1 cellular context compared by ENCODE assay signal in genomic region chr1:98048234-98048633, GRCh38.
TF ChIP-seq lines count a peak whose summit lies in the region.

No MANE protein-coding gene starts in this region.

TF ChIP-seq in HepG2, 621 proteins besides CTCF, POLR2A, EP300 and RAD21 (continued from another document and continues in another):
- TF ChIP-seq PRDM10 (CRISPR knock-in tag; IDR thresholded peaks at IDR 0.05; ENCODE audit: low read depth) (no peak), CREM (IDR thresholded peaks at IDR 0.05) (no peak), CREM (CRISPR knock-in tag; IDR thresholded peaks at IDR 0.05) (no peak), ARNT (IDR thresholded peaks at IDR 0.05) (no peak), ZNF574 (CRISPR knock-in tag; IDR thresholded peaks at IDR 0.05) (peak; percentile 62), ZBTB40 (IDR thresholded peaks at IDR 0.05) (no peak), ZBTB40 (CRISPR knock-in tag; IDR thresholded peaks at IDR 0.05) (no peak), BATF2 (CRISPR knock-in tag; IDR thresholded peaks at IDR 0.05) (no peak), ZNF781 (CRISPR knock-in tag; IDR thresholded peaks at IDR 0.05; ENCODE audit: borderline replicate concordance, not compliant biosample characterization) (no peak), ZBTB10 (CRISPR knock-in tag; IDR thresholded peaks at IDR 0.05; ENCODE audit: borderline replicate concordance) (peak; percentile 48; the same call in 1 of the 2 replicates), SRSF1 (optimal IDR thresholded peaks at IDR 0.05; ENCODE audit: low read depth, low read length) (no peak), SRY (CRISPR knock-in tag; IDR thresholded peaks at IDR 0.05) (peak; percentile 65; the same call in 1 of the 2 replicates), PRDM15 (CRISPR knock-in tag; IDR thresholded peaks at IDR 0.05) (peak; percentile 69; the same call in 1 of the 2 replicates), SNAPC4 (CRISPR knock-in tag; IDR thresholded peaks at IDR 0.05) (no peak), ZNF232 (CRISPR knock-in tag; IDR thresholded peaks at IDR 0.05; ENCODE audit: borderline replicate concordance) (peak; percentile 92)
